Comparison of ENCODE assay signal across 14 cellular contexts in the genomic region with DNA sequence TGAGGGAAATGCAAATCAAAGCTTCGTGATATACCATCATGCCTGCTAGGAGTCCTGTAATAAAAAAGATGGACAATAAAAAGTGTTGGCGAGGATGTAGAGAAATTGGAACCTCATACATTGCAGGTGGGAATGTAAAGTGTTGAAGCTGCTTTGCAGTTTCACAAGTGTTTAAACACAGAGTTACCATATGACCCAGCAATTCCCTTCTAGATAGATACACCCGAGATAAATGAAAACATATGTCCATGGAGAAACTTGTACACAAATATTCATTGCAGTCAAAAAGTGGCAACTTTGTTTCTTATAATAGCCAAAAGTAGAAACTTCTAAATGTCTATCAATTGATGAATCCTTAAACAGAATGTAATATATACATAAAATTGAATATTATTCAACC. TPM values are rescaled to one million over a fixed set of nuclear protein-coding genes. Genes with fewer than 3 reads are reported as not detected.
DNase-seq lines count a peak whose midpoint lies in the region; TF ChIP-seq lines count a peak whose summit lies in the region.
"Had no signal": no experiment of that assay in that cellular context is flagged by ENCODE, and none has a peak within 500 bp of the region (broad histone marks: within the 10 kb centered on the region; RNA-seq: fewer than 3 reads in every experiment).

No MANE protein-coding gene starts in this region.

- no peak overlapping the region for H3K27ac Mint-ChIP-seq in progenitor cell of endocrine pancreas
- H3K27ac Mint-ChIP-seq: CD4-positive, alpha-beta T cell had no signal

- peaks cover 10% of the 10 kb centered on the region for H3K36me3 Mint-ChIP-seq in progenitor cell of endocrine pancreas (ENCODE audit: insufficient read depth)

- no peaks in the 10 kb centered on the region for H3K27me3 ChIP-seq in adipocyte (replicated peaks; ENCODE audit: control insufficient read depth, insufficient read depth, low read length)

- no peaks in the 10 kb centered on the region for H3K27me3 Mint-ChIP-seq in progenitor cell of endocrine pancreas
- H3K27me3 Mint-ChIP-seq: CD4-positive, alpha-beta T cell had no signal

- in situ Hi-C loops in ACHN (cut with HindIII; ENCODE audit: low pct_ligation_motif_present, low pct_unique_long_range_greater_than_20kb, low sequenced_read_pairs) = no loop called here

- H3K4me1 ChIP-seq in adipocyte (ENCODE audit: control insufficient read depth, insufficient read depth, low read length) = peaks cover 5% of the 10 kb centered on the region
- H3K4me1 ChIP-seq: Caco-2 had no signal

- H3K4me3 Mint-ChIP-seq in progenitor cell of endocrine pancreas (ENCODE audit: low read depth) = no peak overlapping the region
- H3K4me3 Mint-ChIP-seq: CD4-positive, alpha-beta T cell had no signal

- no peak for TF ChIP-seq CTCF in progenitor cell of endocrine pancreas (IDR thresholded peaks at IDR 0.05; ENCODE audit: unreplicated experiment)

- H3K4me1 Mint-ChIP-seq in progenitor cell of endocrine pancreas (ENCODE audit: low read depth) = no peaks in the 10 kb centered on the region

- no peak overlapping the region for H3K9ac ChIP-seq in adipocyte (ENCODE audit: low read length)

- no peaks in the 10 kb centered on the region for H3K9me3 ChIP-seq in adipocyte (ENCODE audit: control insufficient read depth, low read length)
- H3K9me3 ChIP-seq: Caco-2 had no signal

- H3K36me3 ChIP-seq in adipocyte (ENCODE audit: control insufficient read depth, insufficient read depth, low read length, severe bottlenecking) = peaks cover 22% of the 10 kb centered on the region

- H3K9me3 Mint-ChIP-seq in progenitor cell of endocrine pancreas (ENCODE audit: low read depth) = no peaks in the 10 kb centered on the region
- H3K9me3 Mint-ChIP-seq: CD4-positive, alpha-beta T cell had no signal

- no peak overlapping the region for H3K4me3 ChIP-seq in adipocyte (ENCODE audit: low read length)

- peak; percentile 20 for DNase-seq in EH (ENCODE audit: low read depth)
- DNase-seq in adipocyte (ENCODE audit: low read depth) = peak; percentile 64
- peak; percentile 76 for DNase-seq in fibroblast of peridontal ligament (ENCODE audit: extremely low read depth)
- no peak for DNase-seq in ACHN
- no peak for DNase-seq in GDM1 (lab: John Stamatoyannopoulos, UW)
- no peak for DNase-seq in progenitor cell of endocrine pancreas (ENCODE audit: low spot score, unreplicated experiment)
- DNase-seq: AML-193; Caco-2; CD4-positive, alpha-beta T cell; GF-D8; GOT3; H7 had no signal

RNA-seq across cellular contexts. Expression of a gene that starts 20.7 kb away (rescaled TPM):
- total RNA-seq in progenitor cell of endocrine pancreas = not detected in 2 replicates
- total RNA-seq: A172; CD4-positive, alpha-beta T cell; H7; HT-29 had no signal

RNA-seq across cellular contexts. Expression of a gene that starts 38.6 kb away (rescaled TPM):
- 10.5 and 11.5 TPM in 2 replicates for total RNA-seq in progenitor cell of endocrine pancreas

Comparison
In these comparisons a context has a peak if more than half of its experiments do, and no peak if none do; other contexts are left out.
1. DNase-seq: peak in EH (single experiment), adipocyte (single experiment) and fibroblast of peridontal ligament (single experiment); none in ACHN (single experiment), GDM1 (single experiment) and progenitor cell of endocrine pancreas (single experiment).